Comparison of ENCODE assay signal across 23 cellular contexts in the genomic region with DNA sequence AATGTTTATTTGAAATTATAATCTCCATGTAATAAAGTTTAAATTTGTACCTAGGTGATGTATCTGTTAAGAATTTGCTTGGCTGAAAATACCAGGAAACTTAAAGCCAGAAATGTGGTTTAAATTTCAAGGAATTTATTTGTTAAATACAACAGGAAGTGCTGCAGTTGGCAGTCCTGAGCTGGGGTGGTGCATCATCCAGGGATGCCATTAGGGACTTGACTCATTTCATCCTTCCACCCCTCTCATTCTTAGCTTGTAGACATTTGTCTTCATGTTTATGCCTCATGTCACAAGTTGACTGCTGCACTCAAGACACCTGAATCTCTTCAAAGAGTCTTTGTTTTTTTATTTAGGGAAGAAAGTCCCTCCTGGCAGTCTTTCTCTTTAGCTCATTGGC.
DNase-seq lines count a peak whose midpoint lies in the region.
"Had no signal": no experiment of that assay in that cellular context is flagged by ENCODE, and none has a peak within 500 bp of the region (broad histone marks: within the 10 kb centered on the region; RNA-seq: fewer than 3 reads in every experiment).

No MANE protein-coding gene starts in this region.

- DNase-seq in H4 (ENCODE audit: low spot score) (peak; percentile 6), NCI-H69 (lab: John Stamatoyannopoulos, UW) (peak; percentile 16), astrocyte of the hippocampus (ENCODE audit: low read depth, low spot score) (peak; percentile 50), kidney glomerular epithelial cell (lab: John Stamatoyannopoulos, UW) (peak; percentile 12), superior temporal gyrus (ENCODE audit: extremely low spot score) (no peak), NCI-H774 (lab: John Stamatoyannopoulos, UW) (no peak)
- DNase-seq in stimulated activated CD4-positive, alpha-beta T cell treated with anti-CD3 and anti-CD28 coated beads, Interleukin-1b, Interleukin-23, amount 100 ng/mL, for 48 hours: no peak
- DNase-seq: activated CD8-positive, alpha-beta memory T cell treated with anti-CD3 and anti-CD28 coated beads, Interleukin-2, amount 50 U/mL, for 48 hours; adrenal gland; CD8-positive, alpha-beta T cell; DMS53; gastrocnemius medialis; HCEC 1CT; Karpas-422; NCI-H1048; NCI-H2029 treated with DMSO at 0.1 percent for 48 hours; NCI-H446 treated with DMSO at 0.1 percent for 48 hours; occipital lobe; PC-9; stimulated activated CD4-positive, alpha-beta T cell treated with anti-CD3 and anti-CD28 coated beads, Interleukin-2, amount 100 ng/mL, for 48 hours; stimulated activated naive CD4-positive, alpha-beta T cell; tibial artery; WERI-Rb-1 had no signal

Comparison
In these comparisons a context has a peak if more than half of its experiments do, and no peak if none do; other contexts are left out.
1. DNase-seq: peak in H4 (single experiment), NCI-H69 (single experiment), astrocyte of the hippocampus (single experiment) and kidney glomerular epithelial cell (single experiment); none in superior temporal gyrus (single experiment), NCI-H774 (single experiment) and stimulated activated CD4-positive, alpha-beta T cell treated with anti-CD3 and anti-CD28 coated beads, Interleukin-1b, Interleukin-23, amount 100 ng/mL, for 48 hours (single experiment).